Comparison of ENCODE assay signal across 8 cellular contexts in genomic region chr7:4648111-4648510, GRCh38.
"Had no signal": no experiment of that assay in that cellular context is flagged by ENCODE, and none has a peak within 500 bp of the region (broad histone marks: within the 10 kb centered on the region; RNA-seq: fewer than 3 reads in every experiment).

No MANE protein-coding gene starts in this region.

- ATAC-seq: GM23338, HepG2 had no signal

- H3K27ac Mint-ChIP-seq: GM23338, H9, IgD-negative memory B cell had no signal

- H2AFZ ChIP-seq: GM23338 had no signal

- H3K4me3 ChIP-seq: GM23338 had no signal

- H3K27ac ChIP-seq: HL-60 had no signal

- H3K4me3 Mint-ChIP-seq: GM23338, H9, IgD-negative memory B cell had no signal

- DNase-seq: H9, HCEC 1CT had no signal

- H3K4me2 ChIP-seq: GM23338 had no signal

- H3K27me3 Mint-ChIP-seq: IgD-negative memory B cell had no signal

- FAIRE-seq: H1, H54, HepG2 had no signal
